20 cellular contexts compared by ENCODE assay signal in the genomic region with DNA sequence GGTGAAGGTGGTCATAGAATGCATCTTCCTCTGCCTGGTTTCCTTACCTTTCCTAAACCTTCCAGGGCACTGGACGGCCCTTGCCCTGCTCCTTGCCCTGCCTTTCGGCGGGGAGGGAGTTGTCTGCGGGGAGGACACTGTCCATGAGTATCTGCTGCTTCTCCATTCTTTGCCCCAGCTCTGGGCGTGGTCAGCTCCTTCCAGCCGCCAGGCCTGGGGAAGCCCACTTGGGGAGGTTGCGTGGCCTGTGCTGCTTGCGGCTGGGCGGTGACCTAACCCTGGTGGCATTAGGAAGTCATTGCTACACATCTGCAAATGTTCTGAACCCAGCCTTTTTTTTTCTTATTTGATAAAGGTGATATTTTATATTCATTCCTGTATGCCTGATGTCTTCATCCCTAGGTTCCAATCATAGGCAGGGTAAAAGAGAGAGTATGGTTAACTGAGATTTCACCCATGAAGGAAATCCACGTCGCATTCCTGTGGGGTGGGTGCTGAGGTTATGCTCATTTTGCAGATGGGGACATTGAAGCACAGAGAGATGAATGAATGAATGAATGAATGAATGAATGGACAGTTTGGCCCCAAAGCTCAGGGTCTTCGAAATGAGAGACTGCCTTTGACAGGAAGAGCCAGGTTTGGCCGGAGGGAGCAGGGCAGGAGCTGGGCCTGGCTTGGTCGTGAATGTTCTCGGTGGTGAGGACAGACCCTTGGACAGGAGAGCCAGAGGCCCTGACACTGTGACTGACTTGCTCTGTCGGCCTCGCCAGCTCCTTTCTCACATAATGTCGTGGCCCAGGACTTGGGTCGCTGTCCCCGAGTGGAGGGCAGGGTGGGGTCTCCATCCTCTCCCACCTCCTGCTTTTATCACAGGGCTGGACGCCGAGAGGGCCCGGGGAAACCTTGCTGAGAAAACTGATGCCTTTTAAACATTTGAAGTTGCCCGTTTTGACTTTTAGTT. TPM values are rescaled to one million over a fixed set of nuclear protein-coding genes. Genes with fewer than 3 reads are reported as not detected.
DNase-seq lines count a peak whose midpoint lies in the region; ATAC-seq, FAIRE-seq and TF ChIP-seq lines count a peak whose summit lies in the region.
"Had no signal": no experiment of that assay in that cellular context is flagged by ENCODE, and none has a peak within 500 bp of the region (broad histone marks: within the 10 kb centered on the region; RNA-seq: fewer than 3 reads in every experiment).

No MANE protein-coding gene starts in this region.

- intact Hi-C loops in GM12878 (cut with micrococcal nuclease; ENCODE audit: unreplicated experiment) = no loop called here

- DNase-seq in GM23338 (ENCODE audit: low spot score) (no peak), GM12878 (ENCODE audit: low read depth, low spot score) (no peak), endodermal cell (no peak), osteoblast (ENCODE audit: insufficient read length, low spot score, missing footprints) (peak; percentile 61), T-cell (no peak)
- DNase-seq: 8988T; CD4-positive, alpha-beta memory T cell; DMS153; DMS79; GDM1 had no signal

- no peaks in the 10 kb centered on the region for H3K27me3 ChIP-seq in GM23338 (ENCODE audit: insufficient read depth)
- no peaks in the 10 kb centered on the region for H3K27me3 ChIP-seq in GM12878 (replicated peaks in 1 of 2; ENCODE audit: control insufficient read depth in 2 of 2, insufficient read depth in 2 of 2, low read length in 1 of 2)
- no peaks in the 10 kb centered on the region for H3K27me3 ChIP-seq in endodermal cell (ENCODE audit: control insufficient read depth, insufficient read depth, low read length, poor library complexity, severe bottlenecking)
- H3K27me3 ChIP-seq in osteoblast (ENCODE audit: insufficient read depth, low read length) = peaks cover 3% of the 10 kb centered on the region
- H3K27me3 ChIP-seq: BLaER1 had no signal

- H2AFZ ChIP-seq in GM23338 (no peak overlapping the region), GM12878 (ENCODE audit: control insufficient read depth, low read depth, low read length) (no peak overlapping the region), osteoblast (ENCODE audit: low read length) (no peak overlapping the region)

- H3K4me1 ChIP-seq in GM23338 (ENCODE audit: insufficient read depth) (no peaks in the 10 kb centered on the region), GM12878 (ENCODE audit: control insufficient read depth, insufficient read depth, low read length) (no peaks in the 10 kb centered on the region), endodermal cell (ENCODE audit: control insufficient read depth, insufficient read depth, low read length) (no peaks in the 10 kb centered on the region), osteoblast (ENCODE audit: insufficient read depth, low read length) (peaks cover 17% of the 10 kb centered on the region)
- H3K4me1 ChIP-seq: HAP-1 had no signal

- H3K27ac Mint-ChIP-seq in GM23338 (no peak overlapping the region), endodermal cell (no peak overlapping the region), T-cell (no peak overlapping the region)
- H3K27ac Mint-ChIP-seq: CD14-positive monocyte; CD4-positive, alpha-beta memory T cell had no signal

- CTCF ChIA-PET in GM12878 (lab: Yijun Ruan, JAX) (interaction anchor here (0.5 to 0.7 kb wide), 2 partner anchors 471 to 1930 kb away, joined by 3 to 4 read pairs; no protein-coding TSS in a partner anchor), T-cell (lab: Charles Lee) (no interaction called here)

- H3K36me3 Mint-ChIP-seq in GM23338 (ENCODE audit: low read depth) (no peaks in the 10 kb centered on the region), endodermal cell (ENCODE audit: low read depth) (no peaks in the 10 kb centered on the region), T-cell (no peaks in the 10 kb centered on the region)
- H3K36me3 Mint-ChIP-seq: CD14-positive monocyte; CD4-positive, alpha-beta memory T cell had no signal

- H4K20me1 ChIP-seq in GM23338 (replicated peaks; ENCODE audit: insufficient read depth) (no peaks in the 10 kb centered on the region), GM12878 (ENCODE audit: control insufficient read depth, insufficient read depth) (no peaks in the 10 kb centered on the region), osteoblast (ENCODE audit: insufficient read depth, low read length) (no peaks in the 10 kb centered on the region)
- H4K20me1 ChIP-seq: BLaER1 had no signal

- no peak for TF ChIP-seq CTCF in GM23338 (conservative IDR thresholded peaks at IDR 0.05; ENCODE audit: low read depth in 2 of 2)
- TF ChIP-seq CTCF in GM12878 (IDR thresholded peaks at IDR 0.05 in 2 of 3, conservative IDR thresholded peaks at IDR 0.05 in 1 of 3; ENCODE audit: control insufficient read depth in 2 of 3, extremely low read depth in 1 of 3, insufficient read depth in 1 of 3, low read depth in 3 of 3, low read length in 3 of 3) = no peak
- peak; percentile 19 for TF ChIP-seq CTCF in endodermal cell (conservative IDR thresholded peaks at IDR 0.05)
- no peak for TF ChIP-seq CTCF in osteoblast (IDR thresholded peaks at IDR 0.05; ENCODE audit: extremely low read depth, low read depth, low read length)

- H3K4me2 ChIP-seq in GM23338 = no peak overlapping the region
- H3K4me2 ChIP-seq in GM12878 (ENCODE audit: control insufficient read depth, insufficient read depth) = no peak overlapping the region
- no peak overlapping the region for H3K4me2 ChIP-seq in osteoblast (ENCODE audit: insufficient read depth, low read length)
- H3K4me2 ChIP-seq: BLaER1 had no signal

- H3K27ac ChIP-seq in GM23338 (ENCODE audit: low read depth) (no peak overlapping the region), GM12878 (ENCODE audit: control insufficient read depth, insufficient read depth) (no peak overlapping the region), endodermal cell (ENCODE audit: low read depth, low read length) (no peak overlapping the region), osteoblast (ENCODE audit: low read depth, low read length) (no peak overlapping the region)
- H3K27ac ChIP-seq: BLaER1, HL-60 had no signal

- in situ Hi-C loops in GM12878 (cut with MboI) = no loop called here

- RAD21 ChIA-PET in GM12878 (lab: Charles Lee; ENCODE audit: unreplicated experiment) = no interaction called here

- no peaks in the 10 kb centered on the region for H3K79me2 ChIP-seq in GM23338 (replicated peaks; ENCODE audit: insufficient read depth)
- H3K79me2 ChIP-seq in GM12878 (ENCODE audit: control insufficient read depth, insufficient read depth, low read length) = no peaks in the 10 kb centered on the region
- H3K79me2 ChIP-seq in osteoblast (ENCODE audit: insufficient read depth, low read length) = no peaks in the 10 kb centered on the region

- H3K9me3 Mint-ChIP-seq in GM23338 = no peaks in the 10 kb centered on the region
- peaks cover 9% of the 10 kb centered on the region for H3K9me3 Mint-ChIP-seq in endodermal cell
- peaks cover 0 to 12% (median 12%) of the 10 kb centered on the region in 3 donors for H3K9me3 Mint-ChIP-seq in T-cell

- no peak for TF ChIP-seq RAD21 in GM12878 (IDR thresholded peaks at IDR 0.05; ENCODE audit: insufficient read depth, low read depth, low read length)

- FAIRE-seq in GM12878 (lab: Jason Lieb, UNC) = no peak

- H3K9me3 ChIP-seq in GM12878 (replicated peaks; ENCODE audit: control insufficient read depth, insufficient read depth, low read length) (peaks cover 4% of the 10 kb centered on the region; the same call in 2 of the 3 replicates), endodermal cell (ENCODE audit: control insufficient read depth, low read length) (peaks cover 9% of the 10 kb centered on the region), osteoblast (ENCODE audit: low read depth, low read length) (peaks cover 2% of the 10 kb centered on the region)

- no peak for TF ChIP-seq EP300 in GM12878 (IDR thresholded peaks at IDR 0.05; ENCODE audit: borderline replicate concordance in 1 of 2, control insufficient read depth in 1 of 2, low read depth in 2 of 2, low read length in 2 of 2)

- peaks cover 4% of the 10 kb centered on the region; the same call in 1 of the 2 replicates for H3K9me2 ChIP-seq in GM23338 (ENCODE audit: insufficient read depth)

- H3K9ac ChIP-seq in GM12878 (ENCODE audit: control insufficient read depth, insufficient read depth, low read length) = no peak overlapping the region
- no peak overlapping the region for H3K9ac ChIP-seq in endodermal cell (ENCODE audit: extremely low read depth, low read length, poor library complexity, severe bottlenecking)
- H3K9ac ChIP-seq: BLaER1 had no signal

- SMC1A ChIA-PET in GM12878 (lab: Charles Lee; ENCODE audit: uncharacterized antibody, unreplicated experiment) = no interaction called here

- ATAC-seq in GM23338 (peak; percentile 22; the same call in 2 of the 3 replicates), GM12878 (no peak), T-cell (replicated peaks in 1 of 4) (no peak), HG03196 (IDR thresholded peaks at IDR 0.05; ENCODE audit: unreplicated experiment) (no peak), HG02588 (IDR thresholded peaks at IDR 0.05; ENCODE audit: unreplicated experiment) (no peak)

- H3K4me3 Mint-ChIP-seq in GM23338 (no peak overlapping the region), endodermal cell (no peak overlapping the region), T-cell (no peak overlapping the region)
- H3K4me3 Mint-ChIP-seq: CD14-positive monocyte; CD4-positive, alpha-beta memory T cell had no signal

- WGBS in GM12878 (ENCODE audit: insufficient coverage, insufficient replicate concordance, low lambda C conversion rate, missing lambda C conversion rate) = 62% methylated on average over 24 of the region's 24 CpGs
- 89 to 96% methylated on average over 15 to 24 of the region's 24 CpGs for WGBS in endodermal cell (ENCODE audit: insufficient coverage in 1 of 2, insufficient read length in 1 of 2), 2 experiments

- H3K27me3 Mint-ChIP-seq in GM23338 (ENCODE audit: insufficient read depth, low read depth, poor library complexity) = peaks cover 6% of the 10 kb centered on the region
- no peaks in the 10 kb centered on the region for H3K27me3 Mint-ChIP-seq in endodermal cell (ENCODE audit: insufficient read depth)
- peaks cover 0 to 2% of the 10 kb centered on the region in 2 donors for H3K27me3 Mint-ChIP-seq in T-cell
- H3K27me3 Mint-ChIP-seq: CD4-positive, alpha-beta memory T cell had no signal

- no peak overlapping the region for H3K4me3 ChIP-seq in GM23338
- H3K4me3 ChIP-seq in GM12878 = no peak overlapping the region
- no peak overlapping the region for H3K4me3 ChIP-seq in endodermal cell (ENCODE audit: low read length)
- no peak overlapping the region for H3K4me3 ChIP-seq in osteoblast (ENCODE audit: insufficient read depth, low read length)
- H3K4me3 ChIP-seq: BLaER1, HAP-1 had no signal

- no peak for TF ChIP-seq POLR2A in GM12878 (IDR thresholded peaks at IDR 0.05; ENCODE audit: low read depth, low read length)

- POLR2A ChIA-PET in GM12878 (lab: Charles Lee) = no interaction called here
- POLR2A ChIA-PET in T-cell (lab: Charles Lee) = no interaction called here

- BruUV-seq in GM12878 (replicated peaks; lab: Mats Ljungman, UMichigan) = no TSS peak

- no peaks in the 10 kb centered on the region for H3K36me3 ChIP-seq in GM23338 (ENCODE audit: insufficient read depth)
- H3K36me3 ChIP-seq in GM12878 (ENCODE audit: control insufficient read depth in 2 of 2, insufficient read depth in 2 of 2, low read length in 1 of 2) = no peaks in the 10 kb centered on the region
- no peaks in the 10 kb centered on the region for H3K36me3 ChIP-seq in endodermal cell (ENCODE audit: control insufficient read depth, insufficient read depth, low read length)
- no peaks in the 10 kb centered on the region for H3K36me3 ChIP-seq in osteoblast (ENCODE audit: insufficient read depth, low read length)
- H3K36me3 ChIP-seq: BLaER1, HAP-1 had no signal

- no peaks in the 10 kb centered on the region for H3F3A ChIP-seq in GM23338 (replicated peaks; ENCODE audit: low read depth)

- H3K4me1 Mint-ChIP-seq in GM23338 = peaks cover 17% of the 10 kb centered on the region
- peaks cover 2% of the 10 kb centered on the region for H3K4me1 Mint-ChIP-seq in endodermal cell
- H3K4me1 Mint-ChIP-seq in T-cell = no peaks in the 10 kb centered on the region
- H3K4me1 Mint-ChIP-seq: CD14-positive monocyte; CD4-positive, alpha-beta memory T cell had no signal

RNA-seq across cellular contexts. Expression of gene GPR78, which starts 57.8 kb away (rescaled TPM):
- 2.6 and 2.7 TPM in 2 replicates for total RNA-seq in GM23338 (2014; rRNA removed; shearing (Covaris generic))
- 0.82 and 0.83 TPM in 2 replicates for polyA plus RNA-seq in GM23338 (2016; fragmentation: Nextera tagmentation; extraction: Ambion mirVana)
- 0.15 TPM in 1 of 2 replicates, not detected in the other for total RNA-seq in GM12878 (2013; cell fraction: nucleolus; rRNA removed)
- not detected in 2 replicates for total RNA-seq in GM12878 (2014; rRNA removed)
- total RNA-seq in GM12878 (2014; rRNA removed; fragmentation: Illumina TruSeq; extraction: Trizol) = not detected in 2 replicates
- not detected in 2 replicates for total RNA-seq in GM12878 (2021)
- polyA plus RNA-seq in GM12878 (2011; ENCODE audit: low read depth) = not detected
- polyA plus RNA-seq in GM12878 (2011; rRNA removed) = not detected in 2 replicates
- polyA plus RNA-seq in GM12878 (2011; cell fraction: cytosol; rRNA removed) = not detected in 2 replicates
- polyA plus RNA-seq in GM12878 (2011; cell fraction: nucleus; rRNA removed) = not detected in 2 replicates
- not detected in 2 replicates for polyA plus RNA-seq in GM12878 (2012)
- 0.03 TPM in 1 of 2 replicates, not detected in the other for polyA plus RNA-seq in GM12878 (2014; fragmentation: Illumina TruSeq; extraction: Trizol)
- not detected for polyA plus RNA-seq in GM12878 (2014; fragmentation: Nextera tagmentation; extraction: Ambion mirVana)
- not detected in 2 replicates for polyA plus RNA-seq in GM12878 (2014; rRNA removed)
- not detected for polyA plus RNA-seq in GM12878 (2016; fragmentation: Nextera tagmentation; extraction: Ambion mirVana)
- not detected in 2 replicates for polyA minus RNA-seq in GM12878 (2011; rRNA and poly(A)+ RNA removed)
- not detected in 2 replicates for polyA minus RNA-seq in GM12878 (2011; cell fraction: cytosol; rRNA and poly(A)+ RNA removed)
- polyA minus RNA-seq in GM12878 (2011; cell fraction: nucleus; rRNA and poly(A)+ RNA removed) = not detected in 2 replicates
- 1 to 10 TPM; 3.7 to 8.1 TPM for total RNA-seq in endodermal cell
- polyA plus RNA-seq in endodermal cell (2013, experiment 1 of 2) = 0.82 TPM
- 1.2 TPM for polyA plus RNA-seq in endodermal cell (2013, experiment 2 of 2)
- total RNA-seq in osteoblast = 1.2 and 1.8 TPM in 2 replicates
- not detected for total RNA-seq in T-cell
- total RNA-seq: A673; CD4-positive, alpha-beta memory T cell; Daoy; H4; HT1080 had no signal
- polyA plus RNA-seq: CD14-positive monocyte; CD4-positive, alpha-beta memory T cell had no signal
